ENCODE assay signal across 14 cellular contexts in the genomic region with DNA sequence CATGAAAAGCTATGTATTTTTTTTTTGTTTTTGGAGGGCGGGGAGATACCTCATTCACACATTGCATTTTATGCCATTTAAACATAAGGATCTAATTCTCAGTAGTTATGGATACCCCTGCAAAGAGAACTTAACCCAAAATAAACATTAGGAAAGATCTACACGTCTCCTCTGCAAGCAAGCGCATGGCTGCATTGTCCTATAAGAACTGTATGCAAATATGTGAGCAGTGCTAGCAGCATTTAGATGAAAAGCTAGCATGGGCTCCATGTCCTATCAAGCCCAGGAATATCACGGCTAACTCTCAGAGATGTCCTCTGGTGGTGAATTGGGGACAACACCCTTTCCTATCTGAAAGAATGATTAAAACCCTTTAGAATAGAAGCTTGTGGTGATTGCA.
DNase-seq lines count a peak whose midpoint lies in the region; ATAC-seq and TF ChIP-seq lines count a peak whose summit lies in the region.
"Had no signal": no experiment of that assay in that cellular context is flagged by ENCODE, and none has a peak within 500 bp of the region (broad histone marks: within the 10 kb centered on the region; RNA-seq: fewer than 3 reads in every experiment).

No MANE protein-coding gene starts in this region.

- peaks cover 43% of the 10 kb centered on the region for H3K4me1 Mint-ChIP-seq in glutamatergic neuron (ENCODE audit: low read depth, unreplicated experiment)
- H3K4me1 Mint-ChIP-seq: stimulated activated naive CD8-positive, alpha-beta T cell treated with anti-CD3 and anti-CD28 coated beads, Interleukin-15, amount 100 ng/mL, for 72 hours had no signal

- no peak overlapping the region for H3K27ac ChIP-seq in HCT116 (ENCODE audit: low read depth, low read length)
- H3K27ac ChIP-seq: left lung, prostate gland had no signal

- H3K9ac ChIP-seq in HCT116 (ENCODE audit: low read length): no peak overlapping the region

- no peaks in the 10 kb centered on the region for H4K20me1 ChIP-seq in HCT116 (ENCODE audit: insufficient read depth)

- peaks cover 58% of the 10 kb centered on the region for H3K27me3 ChIP-seq in HCT116 (ENCODE audit: insufficient read depth, low read length)
- H3K27me3 ChIP-seq: uterus had no signal

- DNase-seq in COLO668 (lab: John Stamatoyannopoulos, UW; ENCODE audit: unreplicated experiment) (peak; percentile 34), HCT116 (ENCODE audit: low read depth, low spot score) (peak; percentile 2), SHP77 (lab: John Stamatoyannopoulos, UW) (peak; percentile 35 to 46), glutamatergic neuron (no peak), midbrain (lab: John Stamatoyannopoulos, UW) (no peak), COR-L47 (lab: John Stamatoyannopoulos, UW) (no peak), HPDE6-E6E7 (ENCODE audit: extremely low spot score) (no peak)
- DNase-seq: activated naive CD4-positive, alpha-beta T cell treated with Interleukin-2 at 50 U/mL for 16 hours; CD4-positive, alpha-beta T cell; left lung; stimulated activated CD4-positive, alpha-beta T cell treated with anti-CD3 and anti-CD28 coated beads, Interleukin-12 subunit alpha, Interleukin-12 subunit beta, amount 100 ng/mL, for 4 hours; stimulated activated naive CD8-positive, alpha-beta T cell treated with anti-CD3 and anti-CD28 coated beads, Interleukin-15, amount 100 ng/mL, for 72 hours had no signal

- H3K79me2 ChIP-seq in HCT116 (ENCODE audit: insufficient read depth, low read length): no peaks in the 10 kb centered on the region

- CTCF ChIA-PET in HCT116 (lab: Charles Lee): interaction anchor here (0.7 kb wide), 1 partner anchor 271 kb away, joined by 3 read pairs; no protein-coding TSS in a partner anchor

- no peaks in the 10 kb centered on the region for H3K9me3 ChIP-seq in HCT116 (ENCODE audit: control insufficient read depth in 1 of 2, insufficient read depth in 1 of 2, low read depth in 1 of 2, low read length in 2 of 2)
- H3K9me3 ChIP-seq: left lung, prostate gland, uterus had no signal

- TF ChIP-seq RAD21 in HCT116 (IDR thresholded peaks at IDR 0.05; ENCODE audit: low read depth): no peak

- no peak overlapping the region for H3K4me2 ChIP-seq in HCT116 (ENCODE audit: low read length)

- no peak for ATAC-seq in HCT116
- ATAC-seq: left lung; stimulated activated naive CD8-positive, alpha-beta T cell treated with anti-CD3 and anti-CD28 coated beads, Interleukin-15, amount 100 ng/mL, for 72 hours had no signal

- intact Hi-C loops in HCT116 (cut with micrococcal nuclease): loop anchor here (10.0 kb wide), 1 partner anchor 278 kb away; no protein-coding TSS in a partner anchor

- no peaks in the 10 kb centered on the region for H3K36me3 Mint-ChIP-seq in glutamatergic neuron (ENCODE audit: unreplicated experiment)

- POLR2A ChIA-PET in HCT116 (lab: Charles Lee): no interaction called here

- H3K27me3 Mint-ChIP-seq in glutamatergic neuron (ENCODE audit: unreplicated experiment): peaks cover 18% of the 10 kb centered on the region
- H3K27me3 Mint-ChIP-seq: stimulated activated naive CD8-positive, alpha-beta T cell treated with anti-CD3 and anti-CD28 coated beads, Interleukin-15, amount 100 ng/mL, for 72 hours had no signal

- H2AFZ ChIP-seq in HCT116 (ENCODE audit: low read depth, low read length, poor library complexity, severe bottlenecking): no peak overlapping the region

- no peaks in the 10 kb centered on the region for H3K9me2 ChIP-seq in HCT116 (ENCODE audit: insufficient read depth)

- H3K4me3 ChIP-seq in HCT116 (replicated peaks in 1 of 2; ENCODE audit: low read depth in 1 of 2, low read length in 2 of 2): no peak overlapping the region
- H3K4me3 ChIP-seq: left lung, prostate gland, uterus had no signal

- H3K4me1 ChIP-seq in HCT116 (ENCODE audit: control insufficient read depth in 1 of 2, insufficient read depth in 2 of 2, low read length in 2 of 2): no peaks in the 10 kb centered on the region
- H3K4me1 ChIP-seq: left lung, prostate gland, uterus had no signal

- H3K9me3 Mint-ChIP-seq in glutamatergic neuron (ENCODE audit: unreplicated experiment): peaks cover 17% of the 10 kb centered on the region
- H3K9me3 Mint-ChIP-seq: CD4-positive, alpha-beta T cell; stimulated activated naive CD8-positive, alpha-beta T cell treated with anti-CD3 and anti-CD28 coated beads, Interleukin-15, amount 100 ng/mL, for 72 hours had no signal

- H3K4me3 Mint-ChIP-seq in glutamatergic neuron (ENCODE audit: unreplicated experiment): peak overlapping the region; percentile 81
- H3K4me3 Mint-ChIP-seq: CD4-positive, alpha-beta T cell; stimulated activated naive CD8-positive, alpha-beta T cell treated with anti-CD3 and anti-CD28 coated beads, Interleukin-15, amount 100 ng/mL, for 72 hours had no signal

- H3K36me3 ChIP-seq in HCT116 (ENCODE audit: control insufficient read depth in 1 of 2, insufficient read depth in 2 of 2, low read length in 2 of 2): no peaks in the 10 kb centered on the region
- H3K36me3 ChIP-seq: left lung, prostate gland, uterus had no signal

- H3K27ac Mint-ChIP-seq in glutamatergic neuron (ENCODE audit: unreplicated experiment): peak overlapping the region; percentile 100
- H3K27ac Mint-ChIP-seq: CD4-positive, alpha-beta T cell had no signal

- TF ChIP-seq CTCF in HCT116 (IDR thresholded peaks at IDR 0.05 in 2 of 3, conservative IDR thresholded peaks at IDR 0.05 in 1 of 3; ENCODE audit: borderline replicate concordance in 1 of 3, insufficient read depth in 1 of 3, low read depth in 2 of 3, low read length in 2 of 3): 0 out of 6 replicates have a peak, but pooled peaks of 1 of the 3 experiments have one; percentile 23
- TF ChIP-seq CTCF in glutamatergic neuron (IDR thresholded peaks at IDR 0.05; ENCODE audit: partially characterized antibody, unreplicated experiment): no peak

- no peak for TF ChIP-seq POLR2A in HCT116 (IDR thresholded peaks at IDR 0.05; ENCODE audit: borderline replicate concordance, extremely low read depth, insufficient read depth, insufficient read length)

- BruUV-seq in HCT116 (replicated peaks; lab: Mats Ljungman, UMichigan): no TSS peak

- RAD21 ChIA-PET in HCT116 (lab: Charles Lee; ENCODE audit: low non-redundant PET in 1 of 2, low total read pairs in 2 of 2, uncharacterized antibody in 2 of 2, unreplicated experiment in 2 of 2): no interaction called here

TF ChIP-seq in HCT116, 20 proteins besides CTCF, POLR2A, EP300 and RAD21:
- TF ChIP-seq EZH2phosphoT487 (IDR thresholded peaks at IDR 0.05; ENCODE audit: borderline replicate concordance) (no peak), EZH2 (IDR thresholded peaks at IDR 0.05) (no peak), ELF1 (IDR thresholded peaks at IDR 0.05; ENCODE audit: borderline replicate concordance, low read depth) (no peak), JUND (IDR thresholded peaks at IDR 0.05) (no peak), REST (IDR thresholded peaks at IDR 0.05; ENCODE audit: low read depth) (no peak), TCF7L2 (IDR thresholded peaks at IDR 0.05; ENCODE audit: borderline replicate concordance, extremely low read depth, insufficient read depth, insufficient read length) (no peak), YY1 (IDR thresholded peaks at IDR 0.05; ENCODE audit: extremely low read depth, insufficient replicate concordance, low read depth, low read length) (no peak), FOSL1 (IDR thresholded peaks at IDR 0.05; ENCODE audit: low read depth) (no peak), SIN3A (IDR thresholded peaks at IDR 0.05; ENCODE audit: low read depth) (no peak), POLR2AphosphoS5 (IDR thresholded peaks at IDR 0.05; ENCODE audit: low read depth, low read length) (no peak), EGR1 (IDR thresholded peaks at IDR 0.05; ENCODE audit: low read depth) (no peak), ZFX (IDR thresholded peaks at IDR 0.05) (no peak), ZNF274 (IDR thresholded peaks at IDR 0.05; ENCODE audit: low read depth, low read length) (no peak), CBX3 (IDR thresholded peaks at IDR 0.05; ENCODE audit: low read depth) (no peak)
- TF ChIP-seq, protein P1, sequence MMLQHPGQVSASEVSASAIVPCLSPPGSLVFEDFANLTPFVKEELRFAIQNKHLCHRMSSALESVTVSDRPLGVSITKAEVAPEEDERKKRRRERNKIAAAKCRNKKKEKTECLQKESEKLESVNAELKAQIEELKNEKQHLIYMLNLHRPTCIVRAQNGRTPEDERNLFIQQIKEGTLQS (IDR thresholded peaks at IDR 0.05): no peak

Comparison
In these comparisons a context has a peak if more than half of its experiments do, and no peak if none do; other contexts are left out.
1. DNase-seq: peak in COLO668 (single experiment), HCT116 (single experiment) and SHP77 (2 of 2); none in glutamatergic neuron (single experiment), midbrain (single experiment), COR-L47 (single experiment) and HPDE6-E6E7 (single experiment).